Comparison of ENCODE assay signal across 32 cellular contexts in the genomic region with DNA sequence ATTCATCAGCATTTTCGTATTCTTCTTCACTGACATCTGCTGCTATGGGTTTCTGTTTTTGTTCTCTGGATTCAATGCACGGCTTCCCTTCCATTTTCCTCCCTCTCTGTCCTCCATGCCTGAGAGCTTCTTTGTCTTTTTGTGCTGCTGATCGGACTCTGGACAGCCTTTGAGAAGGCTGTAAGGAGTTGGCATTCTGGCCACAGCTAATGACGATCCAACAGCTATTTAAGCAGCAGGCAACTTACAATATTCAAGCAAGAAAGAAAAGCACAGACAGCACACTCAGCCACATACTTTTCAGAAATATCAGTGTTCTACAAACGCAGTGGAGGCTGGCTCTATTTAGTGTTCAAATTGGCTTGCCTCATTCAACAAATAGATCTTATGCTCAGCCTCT.
A peak's percentile ranks its signal among the peaks of the same experiment; 100 is the strongest.
DNase-seq lines count a peak whose midpoint lies in the region; ATAC-seq, FAIRE-seq and TF ChIP-seq lines count a peak whose summit lies in the region.
"Had no signal": no experiment of that assay in that cellular context is flagged by ENCODE, and none has a peak within 500 bp of the region (broad histone marks: within the 10 kb centered on the region; RNA-seq: fewer than 3 reads in every experiment).

No MANE protein-coding gene starts in this region.

- H3K79me2 ChIP-seq in mammary epithelial cell (ENCODE audit: insufficient read depth, low read length), result no peaks in the 10 kb centered on the region

- TF ChIP-seq CTCF in dorsolateral prefrontal cortex (IDR thresholded peaks at IDR 0.05 in 54 of 56, conservative IDR thresholded peaks at IDR 0.05 in 2 of 56; ENCODE audit: low read depth in 1 of 56, partially characterized antibody in 56 of 56) (no peak), mammary epithelial cell (conservative IDR thresholded peaks at IDR 0.05 in 1 of 2, IDR thresholded peaks at IDR 0.05 in 1 of 2; ENCODE audit: extremely low read depth in 1 of 2, insufficient read depth in 1 of 2, low read depth in 1 of 2, low read length in 2 of 2) (no peak)

- 97% methylated on average over 5 of the region's 5 CpGs for WGBS in mammary epithelial cell (ENCODE audit: low coverage, missing lambda C conversion rate)

- BruUV-seq in mammary epithelial cell (replicated peaks; lab: Mats Ljungman, UMichigan), result no TSS peak

- FAIRE-seq in GM12892 (lab: Jason Lieb, UNC), result no peak
- FAIRE-seq: A204.1, D721Med, RCC 7860 had no signal

- H3K27me3 ChIP-seq in dorsolateral prefrontal cortex (no peaks in the 10 kb centered on the region), neuron (ENCODE audit: insufficient read depth, low read length) (no peaks in the 10 kb centered on the region), mammary epithelial cell (ENCODE audit: insufficient read depth, low read length) (no peaks in the 10 kb centered on the region)
- H3K27me3 ChIP-seq: cardiac muscle cell, left lung, MG63, upper lobe of right lung had no signal

- H3K9me3 ChIP-seq in SK-N-MC (ENCODE audit: low read depth, low read length) (no peaks in the 10 kb centered on the region), neuron (ENCODE audit: low read length) (no peaks in the 10 kb centered on the region), mammary epithelial cell (replicated peaks; ENCODE audit: insufficient read depth, low read length) (no peaks in the 10 kb centered on the region)
- H3K9me3 ChIP-seq: left lung, MG63, upper lobe of right lung had no signal

- dilution Hi-C loops in mammary epithelial cell (cut with HindIII; ENCODE audit: low sequenced_read_pairs), result no loop called here

- intact Hi-C loops in dorsolateral prefrontal cortex (cut with DNase I) (loop anchor here in 1 of 2 donors (5.0 kb wide), 1 partner anchor 40 kb away; no protein-coding TSS in a partner anchor), mammary epithelial cell (cut with micrococcal nuclease) (no loop called here)

- no peak for TF ChIP-seq POLR2A in GM12892 (IDR thresholded peaks at IDR 0.05; ENCODE audit: low read depth, low read length)

- H3K27ac ChIP-seq in SK-N-MC, result 0 out of 2 replicates have a peak overlapping the region, but pooled peaks have one; percentile 4
- H3K27ac ChIP-seq in dorsolateral prefrontal cortex, result peak overlapping the region in 47 of 59 donors; percentile 2 to 80 (median 54)
- H3K27ac ChIP-seq in mammary epithelial cell (ENCODE audit: insufficient read depth, low read depth, low read length), result no peak overlapping the region
- H3K27ac ChIP-seq: cardiac muscle cell, KMS-11, left lung, upper lobe of right lung had no signal

- CTCF ChIA-PET in mammary epithelial cell (lab: Charles Lee; ENCODE audit: low non-redundant PET), result no interaction called here

- no peak for ATAC-seq in GM18498 (IDR thresholded peaks at IDR 0.05; ENCODE audit: unreplicated experiment)
- ATAC-seq in HG03469 (IDR thresholded peaks at IDR 0.05; ENCODE audit: unreplicated experiment), result no peak
- ATAC-seq: effector memory CD8-positive, alpha-beta T cell; left lung; stimulated activated effector memory CD8-positive, alpha-beta T cell treated with anti-CD3 and anti-CD28 coated beads, Interleukin-12 subunit alpha, Interleukin-12 subunit beta, amount 100 ng/mL, for 72 hours; upper lobe of right lung had no signal

- no peak overlapping the region for H3K4me3 ChIP-seq in SK-N-MC
- peak overlapping the region in 12 of 59 donors; percentile 8 to 39 (median 22) for H3K4me3 ChIP-seq in dorsolateral prefrontal cortex
- H3K4me3 ChIP-seq in neuron (ENCODE audit: low read length), result peak overlapping the region; percentile 38
- no peak overlapping the region for H3K4me3 ChIP-seq in mammary epithelial cell (replicated peaks in 1 of 3; ENCODE audit: insufficient read depth in 1 of 3, low read depth in 2 of 3, low read length in 3 of 3)
- H3K4me3 ChIP-seq: cardiac muscle cell, left lung, MG63, upper lobe of right lung had no signal

- H2AFZ ChIP-seq in neuron (ENCODE audit: low read depth, low read length), result peak overlapping the region; percentile 59
- no peak overlapping the region for H2AFZ ChIP-seq in mammary epithelial cell (ENCODE audit: low read depth, low read length)

- H3K4me2 ChIP-seq in mammary epithelial cell (ENCODE audit: insufficient read depth, low read depth, low read length), result no peak overlapping the region
- H3K4me2 ChIP-seq: KMS-11 had no signal

- H4K20me1 ChIP-seq in mammary epithelial cell (ENCODE audit: insufficient read depth, low read length), result no peaks in the 10 kb centered on the region

- H3K4me1 ChIP-seq in neuron (ENCODE audit: insufficient read depth, low read length) (peaks cover 36% of the 10 kb centered on the region), mammary epithelial cell (ENCODE audit: insufficient read depth, low read length) (peaks cover 7% of the 10 kb centered on the region)
- H3K4me1 ChIP-seq: left lung, upper lobe of right lung had no signal

- peak; percentile 64 for DNase-seq in Ammon's horn (ENCODE audit: low spot score)
- DNase-seq in SK-N-MC (ENCODE audit: low read depth, low spot score), result no peak
- no peak for DNase-seq in dorsolateral prefrontal cortex
- no peak for DNase-seq in GM12892 (ENCODE audit: insufficient read length)
- no peak for DNase-seq in mammary epithelial cell
- DNase-seq: activated CD4-positive, alpha-beta T cell treated with anti-CD3 and anti-CD28 coated beads for 4 hours; activated naive CD4-positive, alpha-beta T cell treated with anti-CD3 and anti-CD28 coated beads, Interleukin-2, amount 50 U/mL, for 16 hours; CD4-positive, CD25-positive, alpha-beta regulatory T cell; cortex of kidney; DND-41; effector memory CD8-positive, alpha-beta T cell; glutamatergic neuron; H7; left lung; MG63; NCI-H1417 treated with DMSO at 0.1 percent for 48 hours; NCI-H2081; NCI-H748 treated with DMSO at 0.1 percent for 48 hours; SHP77 treated with DMSO at 0.1 percent for 48 hours; stimulated activated CD4-positive, alpha-beta T cell treated with anti-CD3 and anti-CD28 coated beads, Interleukin-15, amount 100 ng/mL, for 24 hours; SW 1271; T-helper 9 cell; upper lobe of right lung had no signal

- no peak overlapping the region for H3K9ac ChIP-seq in SK-N-MC (ENCODE audit: insufficient read length)
- H3K9ac ChIP-seq in mammary epithelial cell (ENCODE audit: insufficient read depth, low read length), result no peak overlapping the region
- H3K9ac ChIP-seq: KMS-11 had no signal

- in situ Hi-C loops in mammary epithelial cell (cut with MboI; ENCODE audit: low sequenced_read_pairs in 2 of 2), result no loop called here

- H3K36me3 ChIP-seq in SK-N-MC (ENCODE audit: insufficient read depth, low read length) (no peaks in the 10 kb centered on the region), neuron (ENCODE audit: insufficient read depth, low read length) (no peaks in the 10 kb centered on the region), mammary epithelial cell (ENCODE audit: insufficient read depth, low read length) (no peaks in the 10 kb centered on the region)
- H3K36me3 ChIP-seq: cardiac muscle cell, left lung, MG63, upper lobe of right lung had no signal
